Comparison of ENCODE assay signal across 9 cellular contexts in genomic region chr15:76345880-76346665, GRCh38. TPM values are rescaled to one million over a fixed set of nuclear protein-coding genes. Genes with fewer than 3 reads are reported as not detected.
A peak's percentile ranks its signal among the peaks of the same experiment; 100 is the strongest.
DNase-seq lines count a peak whose midpoint lies in the region; ATAC-seq, FAIRE-seq and TF ChIP-seq lines count a peak whose summit lies in the region.
"Had no signal": no experiment of that assay in that cellular context is flagged by ENCODE, and none has a peak within 500 bp of the region (broad histone marks: within the 10 kb centered on the region; RNA-seq: fewer than 3 reads in every experiment).

No MANE protein-coding gene starts in this region.

- peak; percentile 66 for FAIRE-seq in HepG2 (lab: Jason Lieb, UNC)
- FAIRE-seq in H54 (lab: Jason Lieb, UNC), result no peak
- FAIRE-seq: endometrium had no signal

- WGBS in HepG2 (ENCODE audit: low lambda C conversion rate), result 2% methylated on average over 8 of the region's 65 CpGs
- 7 to 29% methylated on average over 9 to 38 of the region's 65 CpGs for WGBS in transverse colon (ENCODE audit: low coverage in 1 of 2), 2 donors

- CTCF ChIA-PET in HepG2 (lab: Yijun Ruan, JAX; ENCODE audit: low intra/inter-chr PET ratio, low total read pairs), result no interaction called here

- ATAC-seq in HepG2, result peak; percentile 86

- TF ChIP-seq CTCF in AG09309 (IDR thresholded peaks at IDR 0.05; ENCODE audit: control insufficient read depth, insufficient read depth, low read depth, low read length, missing control alignments) (no peak), HepG2 (CRISPR knock-in tag; IDR thresholded peaks at IDR 0.05) (0 out of 2 replicates have a peak, but pooled peaks have one; percentile 16), transverse colon (IDR thresholded peaks at IDR 0.05) (no peak)

- H3K4me1 ChIP-seq in adipocyte (ENCODE audit: control insufficient read depth, insufficient read depth, low read length) (peaks cover 12% of the 10 kb centered on the region), HepG2 (ENCODE audit: insufficient read depth, low read length) (peaks cover 14% of the 10 kb centered on the region), transverse colon (peaks cover 0 to 57% (median 41%) of the 10 kb centered on the region in 4 donors)

- in situ Hi-C loops in HepG2 (cut with HindIII; ENCODE audit: extremely low pct_ligation_motif_present, low pct_unique_long_range_greater_than_20kb) (no loop called here), transverse colon (cut with MboI; ENCODE audit: low pct_ligation_motif_present in 1 of 4, low pct_unique_long_range_greater_than_20kb in 1 of 4, low sequenced_read_pairs in 3 of 4) (loop anchor here in 1 of 4 donors (25.0 kb wide), 1 partner anchor 159 kb away; no protein-coding TSS in a partner anchor)

- H3K36me3 ChIP-seq in adipocyte (ENCODE audit: control insufficient read depth, insufficient read depth, low read length, severe bottlenecking), result no peaks in the 10 kb centered on the region
- peaks cover 2 to 14% of the 10 kb centered on the region in 2 experiments; a peak in 4 of 5 replicates for H3K36me3 ChIP-seq in HepG2 (replicated peaks in 1 of 2; ENCODE audit: control insufficient read depth in 1 of 2, insufficient read depth in 2 of 2, low read length in 2 of 2)
- no peaks in the 10 kb centered on the region for H3K36me3 ChIP-seq in transverse colon

- H3K27ac ChIP-seq in HepG2 (ENCODE audit: extremely low read length, insufficient read depth, low read length), result peak overlapping the region; percentile 67
- peak overlapping the region; percentile 69 to 86 (median 82) for H3K27ac ChIP-seq in transverse colon

- intact Hi-C loops in HepG2 (cut with micrococcal nuclease; ENCODE audit: unreplicated experiment) (no loop called here), transverse colon (cut with DNase I; ENCODE audit: low total_unique reads) (no loop called here), posterior vena cava (cut with DNase I) (no loop called here)

- no peaks in the 10 kb centered on the region for H3K79me2 ChIP-seq in HepG2 (ENCODE audit: insufficient read depth, low read length)

- H3K9ac ChIP-seq in adipocyte (ENCODE audit: low read length) (no peak overlapping the region), HepG2 (ENCODE audit: insufficient read depth, low read depth, low read length) (peak overlapping the region; percentile 77)

- TSS peak; percentile 53 for BruUV-seq in HepG2 (replicated peaks; lab: Mats Ljungman, UMichigan)

- TF ChIP-seq RAD21 in HepG2 (CRISPR knock-in tag; IDR thresholded peaks at IDR 0.05), result 0 out of 2 replicates have a peak, but pooled peaks have one; percentile 9

- no peaks in the 10 kb centered on the region for H4K20me1 ChIP-seq in HepG2 (ENCODE audit: insufficient read depth, low read length)

- H3K4me3 ChIP-seq in AG09309 (ENCODE audit: control insufficient read depth, low read depth, low read length) (peak overlapping the region; percentile 9), adipocyte (ENCODE audit: low read length) (peak overlapping the region; percentile 69), HepG2 (replicated peaks in 1 of 3; ENCODE audit: insufficient read depth in 1 of 3, low read depth in 2 of 3, low read length in 3 of 3) (peak overlapping the region; percentile 67 to 76 (median 72)), transverse colon (peak overlapping the region; percentile 33 to 73 (median 50))

- DNase-seq in AG09309 (ENCODE audit: low read depth), result no peak
- peak; percentile 51 for DNase-seq in HCEC 1CT
- DNase-seq in adipocyte (ENCODE audit: low read depth), result peak; percentile 23
- DNase-seq in HepG2 (ENCODE audit: low spot score), result peak; percentile 61
- peak; percentile 81 for DNase-seq in transverse colon
- DNase-seq in H54 (ENCODE audit: insufficient read length, low spot score), result no peak
- no peak for DNase-seq in NOMO-1 treated with DMSO at 0.1 percent for 48 hours (lab: John Stamatoyannopoulos, UW; ENCODE audit: unreplicated experiment)
- DNase-seq in posterior vena cava (ENCODE audit: low spot score), result no peak

- TF ChIP-seq POLR2A in HepG2 (IDR thresholded peaks at IDR 0.05; ENCODE audit: insufficient read depth in 1 of 2, low read depth in 2 of 2, low read length in 2 of 2) (peak in 1 of 2 experiments; percentile 47; a peak in 2 of 4 replicates), transverse colon (IDR thresholded peaks at IDR 0.05) (peak; percentile 71), H54 (IDR thresholded peaks at IDR 0.05; ENCODE audit: low read depth, low read length) (no peak)

- H2AFZ ChIP-seq in HepG2 (ENCODE audit: low read length), result no peak overlapping the region

- H3K4me2 ChIP-seq in HepG2 (ENCODE audit: low read depth, low read length), result peak overlapping the region; percentile 78

- no peak for TF ChIP-seq EP300 in HepG2 (IDR thresholded peaks at IDR 0.05; ENCODE audit: low read depth in 2 of 2, low read length in 2 of 2)
- TF ChIP-seq EP300 in HepG2 (CRISPR knock-in tag; IDR thresholded peaks at IDR 0.05; ENCODE audit: borderline replicate concordance), result no peak
- no peak for TF ChIP-seq EP300 in transverse colon (IDR thresholded peaks at IDR 0.05; ENCODE audit: low read depth)

- H3K9me3 ChIP-seq in adipocyte (ENCODE audit: control insufficient read depth, low read length), result no peaks in the 10 kb centered on the region
- no peaks in the 10 kb centered on the region for H3K9me3 ChIP-seq in HepG2 (ENCODE audit: low read length)
- H3K9me3 ChIP-seq in transverse colon, result no peaks in the 10 kb centered on the region

- peaks cover 48% of the 10 kb centered on the region for H3K27me3 ChIP-seq in adipocyte (replicated peaks; ENCODE audit: control insufficient read depth, insufficient read depth, low read length)
- no peaks in the 10 kb centered on the region for H3K27me3 ChIP-seq in HepG2 (ENCODE audit: control insufficient read depth in 1 of 2, insufficient read depth in 2 of 2, low read length in 2 of 2)
- H3K27me3 ChIP-seq in transverse colon, result peaks cover 78% of the 10 kb centered on the region

- POLR2A ChIA-PET in HepG2 (lab: Yijun Ruan, JAX), result interaction anchor here (0.7 to 3.0 kb wide), 6 partner anchors 9 to 150 kb away, joined by 3 to 91 read pairs (median 5); partner anchors contain the start of genes ETFA and ISL2

TF ChIP-seq in HepG2, 621 proteins besides CTCF, POLR2A, EP300 and RAD21 (continues in another document):
- TF ChIP-seq ZC3H4 (CRISPR knock-in tag; IDR thresholded peaks at IDR 0.05; ENCODE audit: borderline replicate concordance) (no peak), HDAC6 (IDR thresholded peaks at IDR 0.05; ENCODE audit: low read depth, low read length) (no peak)

RNA-seq across cellular contexts. Expression of gene ISL2, which starts 9.5 kb away (rescaled TPM):
- total RNA-seq in HepG2 (2016; rRNA removed; fragmentation: Illumina TruSeq; extraction: Trizol), result 2.5 and 5.1 TPM in 2 replicates
- total RNA-seq in HepG2 (2016; cell fraction: cytosol; rRNA removed; fragmentation: Illumina TruSeq; extraction: Trizol; ENCODE audit: low read depth), result 1.5 and 2.1 TPM in 2 replicates
- total RNA-seq in HepG2 (2016; cell fraction: insoluble cytoplasmic fraction; rRNA removed; fragmentation: Illumina TruSeq; extraction: Trizol), result 3.0 and 4.9 TPM in 2 replicates
- 2.9 and 3.6 TPM in 2 replicates for total RNA-seq in HepG2 (2016; cell fraction: membrane; rRNA removed; fragmentation: Illumina TruSeq; extraction: Trizol)
- total RNA-seq in HepG2 (2016; cell fraction: nucleus; rRNA removed; fragmentation: Illumina TruSeq; extraction: Trizol), result 5.5 and 5.8 TPM in 2 replicates
- polyA plus RNA-seq in HepG2 (2011; rRNA removed), result 4.3 and 6.3 TPM in 2 replicates
- 3.7 and 5.2 TPM in 2 replicates for polyA plus RNA-seq in HepG2 (2011; cell fraction: cytosol; rRNA removed)
- 40.9 and 48.7 TPM in 2 replicates for polyA plus RNA-seq in HepG2 (2011; cell fraction: nucleus; rRNA removed)
- polyA plus RNA-seq in HepG2 (2012), result 3.6 and 6.5 TPM in 2 replicates
- polyA plus RNA-seq in HepG2 (2016; cell fraction: cytosol; fragmentation: Illumina TruSeq; extraction: Trizol; ENCODE audit: low read depth), result 1.7 and 2.0 TPM in 2 replicates
- 3.6 and 3.7 TPM in 2 replicates for polyA plus RNA-seq in HepG2 (2016; cell fraction: insoluble cytoplasmic fraction; fragmentation: Illumina TruSeq; extraction: Trizol; ENCODE audit: low read depth)
- 1.8 and 2.1 TPM in 2 replicates for polyA plus RNA-seq in HepG2 (2016; cell fraction: membrane; fragmentation: Illumina TruSeq; extraction: Trizol; ENCODE audit: low read depth)
- polyA plus RNA-seq in HepG2 (2016; cell fraction: nucleus; fragmentation: Illumina TruSeq; extraction: Trizol; ENCODE audit: insufficient read depth, low read depth), result 13.2 TPM in 2 replicates
- polyA minus RNA-seq in HepG2 (2011; rRNA and poly(A)+ RNA removed; ENCODE audit: low replicate concordance), result 1.7 and 9.6 TPM in 2 replicates
- 4.3 and 7.4 TPM in 2 replicates for polyA minus RNA-seq in HepG2 (2011; cell fraction: cytosol; rRNA and poly(A)+ RNA removed)
- 8.9 and 12.7 TPM in 2 replicates for polyA minus RNA-seq in HepG2 (2011; cell fraction: nucleus; rRNA and poly(A)+ RNA removed)
- 1 to 10 TPM in 2 of 4 donors, not detected in 2; 1.3 to 1.4 TPM for total RNA-seq in transverse colon
- not detected for total RNA-seq in posterior vena cava

RNA-seq across cellular contexts. Expression of gene ETFA, which starts 34.8 kb away (rescaled TPM):
- total RNA-seq in HepG2 (2016; rRNA removed; fragmentation: Illumina TruSeq; extraction: Trizol) (396 and 456 TPM in 2 replicates), transverse colon (100 to 1,000 TPM in 3 of 4 donors, 10 to 100 TPM in 1; 65.8 to 195 (median 159) TPM), posterior vena cava (10 to 100 TPM; 68.6 to 98.4 TPM)
- total RNA-seq in HepG2 (2016; cell fraction: cytosol; rRNA removed; fragmentation: Illumina TruSeq; extraction: Trizol; ENCODE audit: low read depth), result 368 and 410 TPM in 2 replicates
- total RNA-seq in HepG2 (2016; cell fraction: insoluble cytoplasmic fraction; rRNA removed; fragmentation: Illumina TruSeq; extraction: Trizol), result 386 and 515 TPM in 2 replicates
- total RNA-seq in HepG2 (2016; cell fraction: membrane; rRNA removed; fragmentation: Illumina TruSeq; extraction: Trizol), result 164 and 175 TPM in 2 replicates
- 159 and 170 TPM in 2 replicates for total RNA-seq in HepG2 (2016; cell fraction: nucleus; rRNA removed; fragmentation: Illumina TruSeq; extraction: Trizol)
- 221 and 291 TPM in 2 replicates for polyA plus RNA-seq in HepG2 (2011; rRNA removed)
- 171 and 237 TPM in 2 replicates for polyA plus RNA-seq in HepG2 (2011; cell fraction: cytosol; rRNA removed)
- polyA plus RNA-seq in HepG2 (2011; cell fraction: nucleus; rRNA removed), result 66.6 and 86.3 TPM in 2 replicates
- 209 and 241 TPM in 2 replicates for polyA plus RNA-seq in HepG2 (2012)
- 67.4 and 75.2 TPM in 2 replicates for polyA plus RNA-seq in HepG2 (2016; cell fraction: cytosol; fragmentation: Illumina TruSeq; extraction: Trizol; ENCODE audit: low read depth)
- 426 and 472 TPM in 2 replicates for polyA plus RNA-seq in HepG2 (2016; cell fraction: insoluble cytoplasmic fraction; fragmentation: Illumina TruSeq; extraction: Trizol; ENCODE audit: low read depth)
- polyA plus RNA-seq in HepG2 (2016; cell fraction: membrane; fragmentation: Illumina TruSeq; extraction: Trizol; ENCODE audit: low read depth), result 74.9 and 81.8 TPM in 2 replicates
- polyA plus RNA-seq in HepG2 (2016; cell fraction: nucleus; fragmentation: Illumina TruSeq; extraction: Trizol; ENCODE audit: insufficient read depth, low read depth), result 213 and 215 TPM in 2 replicates
- 123 and 181 TPM in 2 replicates for polyA minus RNA-seq in HepG2 (2011; rRNA and poly(A)+ RNA removed; ENCODE audit: low replicate concordance)
- polyA minus RNA-seq in HepG2 (2011; cell fraction: cytosol; rRNA and poly(A)+ RNA removed), result 116 and 138 TPM in 2 replicates
- polyA minus RNA-seq in HepG2 (2011; cell fraction: nucleus; rRNA and poly(A)+ RNA removed), result 103 and 120 TPM in 2 replicates

Comparison
In these comparisons a context has a peak if more than half of its experiments do, and no peak if none do; other contexts are left out.
1. DNase-seq: peak in HCEC 1CT (single experiment), adipocyte (single experiment), HepG2 (single experiment) and transverse colon (single experiment); none in AG09309 (single experiment), H54 (single experiment), NOMO-1 treated with DMSO at 0.1 percent for 48 hours (single experiment) and posterior vena cava (single experiment).
2. H3K4me3 ChIP-seq: peak in every context shown above with its lines; median percentile 72 in HepG2; 69 in adipocyte; 50 in transverse colon; 9 in AG09309.